Comparison of ENCODE assay signal across 9 cellular contexts in genomic region chr15:37995461-37996347, GRCh38.
A peak's percentile ranks its signal among the peaks of the same experiment; 100 is the strongest.
DNase-seq lines count a peak whose midpoint lies in the region; ATAC-seq and TF ChIP-seq lines count a peak whose summit lies in the region.
"Had no signal": no experiment of that assay in that cellular context is flagged by ENCODE, and none has a peak within 500 bp of the region (broad histone marks: within the 10 kb centered on the region; RNA-seq: fewer than 3 reads in every experiment).

No MANE protein-coding gene starts in this region.

- no peaks in the 10 kb centered on the region for H3K9me3 Mint-ChIP-seq in activated T-helper 1 cell treated with anti-CD3 and anti-CD28 coated beads, Interleukin-12 subunit alpha, Interleukin-12 subunit beta, Interleukin-2, Interleukin-4 antibody, amounts not matched to agents 30 ng/mL and 10 ng/mL and 1 ng/mL, durations not matched to agents 14 hours and 24 hours and 36 hours

- H3K4me3 Mint-ChIP-seq in activated T-helper 1 cell treated with anti-CD3 and anti-CD28 coated beads, Interleukin-12 subunit alpha, Interleukin-12 subunit beta, Interleukin-2, Interleukin-4 antibody, amounts not matched to agents 30 ng/mL and 10 ng/mL and 1 ng/mL, durations not matched to agents 14 hours and 24 hours and 36 hours = no peak overlapping the region
- H3K4me3 Mint-ChIP-seq: CD4-positive, alpha-beta memory T cell had no signal

- peaks cover 7% of the 10 kb centered on the region for H3K27me3 Mint-ChIP-seq in activated T-helper 1 cell treated with anti-CD3 and anti-CD28 coated beads, Interleukin-12 subunit alpha, Interleukin-12 subunit beta, Interleukin-2, Interleukin-4 antibody, amounts not matched to agents 30 ng/mL and 10 ng/mL and 1 ng/mL, durations not matched to agents 14 hours and 24 hours and 36 hours (ENCODE audit: insufficient read depth)

- intact Hi-C loops in left colon (cut with DNase I, micrococcal nuclease) = no loop called here
- intact Hi-C loops in activated T-helper 1 cell treated with anti-CD3 and anti-CD28 coated beads, Interleukin-12 subunit alpha, Interleukin-12 subunit beta, Interleukin-2, Interleukin-4 antibody, amounts not matched to agents 30 ng/mL and 10 ng/mL and 1 ng/mL, durations not matched to agents 14 hours and 24 hours and 36 hours (cut with micrococcal nuclease) = loop anchor here (1.0 kb wide), 1 partner anchor 359 kb away; no protein-coding TSS in a partner anchor

- WGBS in tibial nerve, 2 donors = 9 to 10% methylated on average over 8 of the region's 8 CpGs

- peak; percentile 43 to 82 (median 65) for TF ChIP-seq CTCF in tibial nerve (IDR thresholded peaks at IDR 0.05)

- no peaks in the 10 kb centered on the region for H3K36me3 Mint-ChIP-seq in activated T-helper 1 cell treated with anti-CD3 and anti-CD28 coated beads, Interleukin-12 subunit alpha, Interleukin-12 subunit beta, Interleukin-2, Interleukin-4 antibody, amounts not matched to agents 30 ng/mL and 10 ng/mL and 1 ng/mL, durations not matched to agents 14 hours and 24 hours and 36 hours (ENCODE audit: low read depth)
- H3K36me3 Mint-ChIP-seq: CD4-positive, alpha-beta memory T cell had no signal

- no peaks in the 10 kb centered on the region for H3K4me1 Mint-ChIP-seq in activated T-helper 1 cell treated with anti-CD3 and anti-CD28 coated beads, Interleukin-12 subunit alpha, Interleukin-12 subunit beta, Interleukin-2, Interleukin-4 antibody, amounts not matched to agents 30 ng/mL and 10 ng/mL and 1 ng/mL, durations not matched to agents 14 hours and 24 hours and 36 hours (ENCODE audit: low read depth)
- H3K4me1 Mint-ChIP-seq: CD4-positive, alpha-beta memory T cell had no signal

- peak; percentile 82 for ATAC-seq in HG02623 (IDR thresholded peaks at IDR 0.05; ENCODE audit: unreplicated experiment)
- ATAC-seq in left colon = peak; percentile 65

- no peaks in the 10 kb centered on the region for H3K27me3 ChIP-seq in tibial nerve

- peaks cover 0 to 12% (median 0%) of the 10 kb centered on the region in 4 donors for H3K4me1 ChIP-seq in tibial nerve

- no peak overlapping the region for H3K27ac ChIP-seq in tibial nerve

- no peak for TF ChIP-seq POLR2A in tibial nerve (IDR thresholded peaks at IDR 0.05)

- H3K4me3 ChIP-seq in tibial nerve = no peak overlapping the region

- DNase-seq in NCI-H1436 (lab: John Stamatoyannopoulos, UW) = peak; percentile 3
- no peak for DNase-seq in NCI-H1436 treated with DMSO at 0.1 percent for 48 hours (lab: John Stamatoyannopoulos, UW)
- DNase-seq in NCI-H526 (lab: John Stamatoyannopoulos, UW) = peak; percentile 46 to 68
- DNase-seq in cerebellar cortex (ENCODE audit: low spot score) = peak; percentile 78
- DNase-seq in left colon = no peak
- peak in 1 of 2 donors; percentile 51 for DNase-seq in tibial nerve (ENCODE audit: low spot score in 2 of 2)
- no peak for DNase-seq in activated T-helper 1 cell treated with anti-CD3 and anti-CD28 coated beads, Interleukin-12 subunit alpha, Interleukin-12 subunit beta, Interleukin-2, Interleukin-4 antibody, amounts not matched to agents 30 ng/mL and 10 ng/mL and 1 ng/mL, durations not matched to agents 14 hours and 24 hours and 36 hours (ENCODE audit: low spot score)

- no peaks in the 10 kb centered on the region for H3K36me3 ChIP-seq in tibial nerve

- no peak overlapping the region for H3K27ac Mint-ChIP-seq in activated T-helper 1 cell treated with anti-CD3 and anti-CD28 coated beads, Interleukin-12 subunit alpha, Interleukin-12 subunit beta, Interleukin-2, Interleukin-4 antibody, amounts not matched to agents 30 ng/mL and 10 ng/mL and 1 ng/mL, durations not matched to agents 14 hours and 24 hours and 36 hours
- H3K27ac Mint-ChIP-seq: CD4-positive, alpha-beta memory T cell had no signal

- no peak for TF ChIP-seq EP300 in tibial nerve (IDR thresholded peaks at IDR 0.05)

- peaks cover 0 to 8% (median 0%) of the 10 kb centered on the region in 4 donors for H3K9me3 ChIP-seq in tibial nerve

Comparison
In these comparisons a context has a peak if more than half of its experiments do, and no peak if none do; other contexts are left out.
1. DNase-seq: peak in NCI-H1436 (single experiment), NCI-H526 (2 of 2) and cerebellar cortex (single experiment); none in NCI-H1436 treated with DMSO at 0.1 percent for 48 hours (single experiment), left colon (0 of 2) and activated T-helper 1 cell treated with anti-CD3 and anti-CD28 coated beads, Interleukin-12 subunit alpha, Interleukin-12 subunit beta, Interleukin-2, Interleukin-4 antibody, amounts not matched to agents 30 ng/mL and 10 ng/mL and 1 ng/mL, durations not matched to agents 14 hours and 24 hours and 36 hours (single experiment).